ENCODE assay signal across 25 cellular contexts in genomic region chr1:218828125-218828650, GRCh38.
DNase-seq lines count a peak whose midpoint lies in the region; ATAC-seq and TF ChIP-seq lines count a peak whose summit lies in the region.
"Had no signal": no experiment of that assay in that cellular context is flagged by ENCODE, and none has a peak within 500 bp of the region (broad histone marks: within the 10 kb centered on the region; RNA-seq: fewer than 3 reads in every experiment).

No MANE protein-coding gene starts in this region.

- TF ChIP-seq POLR2A in HCT116 (IDR thresholded peaks at IDR 0.05; ENCODE audit: borderline replicate concordance, extremely low read depth, insufficient read depth, insufficient read length) = no peak

- no peak overlapping the region for H3K9ac ChIP-seq in HCT116 (ENCODE audit: low read length)
- H3K9ac ChIP-seq in PC-3 (ENCODE audit: low read length) = no peak overlapping the region
- H3K9ac ChIP-seq: BLaER1 treated with 17β-estradiol and CSF1 and Interleukin-3, amounts not matched to agents 10 nM and 100 nM had no signal

- H3K36me3 ChIP-seq in HCT116 (ENCODE audit: control insufficient read depth in 1 of 2, insufficient read depth in 2 of 2, low read length in 2 of 2) = no peaks in the 10 kb centered on the region
- no peaks in the 10 kb centered on the region for H3K36me3 ChIP-seq in PC-3 (ENCODE audit: low read depth, low read length)
- H3K36me3 ChIP-seq in osteoblast (ENCODE audit: insufficient read depth, low read length) = no peaks in the 10 kb centered on the region
- H3K36me3 ChIP-seq: BLaER1 treated with 17β-estradiol and CSF1 and Interleukin-3, amounts not matched to agents 10 nM and 100 nM; SJCRH30 had no signal

- no peaks in the 10 kb centered on the region for H3F3A ChIP-seq in PC-3 (ENCODE audit: low read length, unreplicated experiment)

- H3K4me2 ChIP-seq in HCT116 (ENCODE audit: low read length) = peak overlapping the region; percentile 15; the same call in 1 of the 2 replicates
- no peak overlapping the region for H3K4me2 ChIP-seq in PC-3 (ENCODE audit: low read length)
- no peak overlapping the region for H3K4me2 ChIP-seq in osteoblast (ENCODE audit: insufficient read depth, low read length)
- H3K4me2 ChIP-seq: BLaER1 treated with 17β-estradiol and CSF1 and Interleukin-3, amounts not matched to agents 10 nM and 100 nM had no signal

- no peak for TF ChIP-seq RAD21 in HCT116 (IDR thresholded peaks at IDR 0.05; ENCODE audit: low read depth)

- POLR2A ChIA-PET in HCT116 (lab: Charles Lee) = no interaction called here
- POLR2A ChIA-PET in PC-3 (lab: Charles Lee; ENCODE audit: unreplicated experiment) = no interaction called here

- BruUV-seq in HCT116 (replicated peaks; lab: Mats Ljungman, UMichigan) (no TSS peak), PC-3 (replicated peaks; lab: Mats Ljungman, UMichigan) (no TSS peak)

- peaks cover 0 to 30% of the 10 kb centered on the region in 2 experiments; a peak in 2 of 4 replicates for H3K4me1 ChIP-seq in HCT116 (ENCODE audit: control insufficient read depth in 1 of 2, insufficient read depth in 2 of 2, low read length in 2 of 2)
- 0 out of 2 replicates have a peak, but pooled peaks cover 4% of the 10 kb centered on the region for H3K4me1 ChIP-seq in PC-3 (ENCODE audit: insufficient read depth, low read length)
- peaks cover 8% of the 10 kb centered on the region for H3K4me1 ChIP-seq in osteoblast (ENCODE audit: insufficient read depth, low read length)
- H3K4me1 ChIP-seq: BLaER1 treated with 17β-estradiol and CSF1 and Interleukin-3, amounts not matched to agents 10 nM and 100 nM had no signal

- H3K4me3 ChIP-seq in HCT116 (replicated peaks in 1 of 2; ENCODE audit: low read depth in 1 of 2, low read length in 2 of 2) (no peak overlapping the region), PC-3 (ENCODE audit: low read length) (no peak overlapping the region), osteoblast (ENCODE audit: insufficient read depth, low read length) (no peak overlapping the region)
- H3K4me3 ChIP-seq: BLaER1 treated with 17β-estradiol and CSF1 and Interleukin-3, amounts not matched to agents 10 nM and 100 nM; K562; SJCRH30 had no signal

- CTCF ChIA-PET in HCT116 (lab: Charles Lee) (no interaction called here), PC-3 (lab: Charles Lee) (no interaction called here)

- no peaks in the 10 kb centered on the region for H3K79me2 ChIP-seq in HCT116 (ENCODE audit: insufficient read depth, low read length)
- H3K79me2 ChIP-seq in PC-3 (ENCODE audit: low read length) = no peaks in the 10 kb centered on the region
- no peaks in the 10 kb centered on the region for H3K79me2 ChIP-seq in osteoblast (ENCODE audit: insufficient read depth, low read length)

- peak overlapping the region; percentile 30 for H2AFZ ChIP-seq in HCT116 (ENCODE audit: low read depth, low read length, poor library complexity, severe bottlenecking)
- H2AFZ ChIP-seq in PC-3 (ENCODE audit: low read length) = no peak overlapping the region
- no peak overlapping the region for H2AFZ ChIP-seq in osteoblast (ENCODE audit: low read length)

- peak; percentile 7 for DNase-seq in Ammon's horn (ENCODE audit: low spot score)
- no peak for DNase-seq in HCT116 (ENCODE audit: low read depth, low spot score)
- peak; percentile 18 for DNase-seq in PC-3
- peak; percentile 11 for DNase-seq in kidney tubule cell (ENCODE audit: low spot score)
- no peak for DNase-seq in osteoblast (ENCODE audit: insufficient read length, low spot score, missing footprints)
- DNase-seq in middle frontal gyrus (ENCODE audit: extremely low spot score, low spot score) = no peak
- DNase-seq in cerebellum (ENCODE audit: low spot score) = no peak
- DNase-seq: CD4-positive, alpha-beta T cell; COR-L47; DMS79 treated with DMSO at 0.1 percent for 48 hours; GF-D8; H7; Kasumi-1; NCI-H1092 treated with DMSO at 0.1 percent for 48 hours; NCI-H1436; NCI-H187 treated with DMSO at 0.1 percent for 48 hours; NCI-H2107; NCI-H510A; NCI-H774; SJCRH30 had no signal

- intact Hi-C loops in HCT116 (cut with micrococcal nuclease) (no loop called here), PC-3 (cut with micrococcal nuclease) (no loop called here)

- H3K9me3 ChIP-seq in HCT116 (ENCODE audit: control insufficient read depth in 1 of 2, insufficient read depth in 1 of 2, low read depth in 1 of 2, low read length in 2 of 2) (no peaks in the 10 kb centered on the region), PC-3 (ENCODE audit: low read length) (no peaks in the 10 kb centered on the region), osteoblast (ENCODE audit: low read depth, low read length) (no peaks in the 10 kb centered on the region)
- H3K9me3 ChIP-seq: BLaER1 treated with 17β-estradiol and CSF1 and Interleukin-3, amounts not matched to agents 10 nM and 100 nM; SJCRH30 had no signal

- no peaks in the 10 kb centered on the region for H4K20me1 ChIP-seq in HCT116 (ENCODE audit: insufficient read depth)
- no peaks in the 10 kb centered on the region for H4K20me1 ChIP-seq in PC-3 (ENCODE audit: low read length)
- no peaks in the 10 kb centered on the region for H4K20me1 ChIP-seq in osteoblast (ENCODE audit: insufficient read depth, low read length)
- H4K20me1 ChIP-seq: BLaER1 treated with 17β-estradiol and CSF1 and Interleukin-3, amounts not matched to agents 10 nM and 100 nM had no signal

- no peaks in the 10 kb centered on the region for H3K9me2 ChIP-seq in HCT116 (ENCODE audit: insufficient read depth)
- no peaks in the 10 kb centered on the region; the same call in 1 of the 2 replicates for H3K9me2 ChIP-seq in PC-3 (replicated peaks; ENCODE audit: low read length)

- no peak for TF ChIP-seq CTCF in HCT116 (IDR thresholded peaks at IDR 0.05 in 2 of 3, conservative IDR thresholded peaks at IDR 0.05 in 1 of 3; ENCODE audit: borderline replicate concordance in 1 of 3, insufficient read depth in 1 of 3, low read depth in 2 of 3, low read length in 2 of 3)
- no peak for TF ChIP-seq CTCF in PC-3 (conservative IDR thresholded peaks at IDR 0.05; ENCODE audit: low read depth, low read length)
- TF ChIP-seq CTCF in osteoblast (IDR thresholded peaks at IDR 0.05; ENCODE audit: extremely low read depth, low read depth, low read length) = no peak

- no peaks in the 10 kb centered on the region for H3K27me3 ChIP-seq in HCT116 (ENCODE audit: insufficient read depth, low read length)
- H3K27me3 ChIP-seq in PC-3 (ENCODE audit: low read length) = no peaks in the 10 kb centered on the region
- no peaks in the 10 kb centered on the region for H3K27me3 ChIP-seq in osteoblast (ENCODE audit: insufficient read depth, low read length)
- H3K27me3 ChIP-seq: BLaER1 treated with 17β-estradiol and CSF1 and Interleukin-3, amounts not matched to agents 10 nM and 100 nM; SJCRH30 had no signal

- H3K27ac ChIP-seq in HCT116 (ENCODE audit: low read depth, low read length) (no peak overlapping the region), PC-3 (ENCODE audit: low read length) (no peak overlapping the region), osteoblast (ENCODE audit: low read depth, low read length) (no peak overlapping the region)
- H3K27ac ChIP-seq: BLaER1 treated with 17β-estradiol and CSF1 and Interleukin-3, amounts not matched to agents 10 nM and 100 nM; SJCRH30 had no signal

- RAD21 ChIA-PET in HCT116 (lab: Charles Lee; ENCODE audit: low non-redundant PET in 1 of 2, low total read pairs in 2 of 2, uncharacterized antibody in 2 of 2, unreplicated experiment in 2 of 2) = no interaction called here

- ATAC-seq in HCT116 = no peak
- ATAC-seq in PC-3 = peak; percentile 58
- no peak for ATAC-seq in GM18498 (IDR thresholded peaks at IDR 0.05; ENCODE audit: unreplicated experiment)
- ATAC-seq: HepG2, K562, Right ventricle myocardium inferior had no signal

TF ChIP-seq in HCT116, 20 proteins besides CTCF, POLR2A, EP300 and RAD21:
- TF ChIP-seq SP1 (IDR thresholded peaks at IDR 0.05; ENCODE audit: low read depth) = no peak
- TF ChIP-seq JUND (IDR thresholded peaks at IDR 0.05) = no peak
- no peak for TF ChIP-seq SIN3A (IDR thresholded peaks at IDR 0.05; ENCODE audit: low read depth)
- no peak for TF ChIP-seq ZNF274 (IDR thresholded peaks at IDR 0.05; ENCODE audit: low read depth, low read length)
- no peak for TF ChIP-seq MAX (IDR thresholded peaks at IDR 0.05)
- no peak for TF ChIP-seq CEBPB (IDR thresholded peaks at IDR 0.05; ENCODE audit: low read depth)
- TF ChIP-seq EGR1 (IDR thresholded peaks at IDR 0.05; ENCODE audit: low read depth) = no peak
- no peak for TF ChIP-seq ELF1 (IDR thresholded peaks at IDR 0.05; ENCODE audit: borderline replicate concordance, low read depth)
- no peak for TF ChIP-seq EZH2 (IDR thresholded peaks at IDR 0.05)
- no peak for TF ChIP-seq YY1 (IDR thresholded peaks at IDR 0.05; ENCODE audit: extremely low read depth, insufficient replicate concordance, low read depth, low read length)
- TF ChIP-seq ZBTB33 (IDR thresholded peaks at IDR 0.05; ENCODE audit: extremely low read depth, insufficient replicate concordance, low read length) = no peak

Comparison
In these comparisons a context has a peak if more than half of its experiments do, and no peak if none do; other contexts are left out.
1. DNase-seq: peak in Ammon's horn (single experiment), PC-3 (single experiment) and kidney tubule cell (single experiment); none in HCT116 (single experiment), osteoblast (single experiment), middle frontal gyrus (single experiment) and cerebellum (single experiment).